In the genomic region with DNA sequence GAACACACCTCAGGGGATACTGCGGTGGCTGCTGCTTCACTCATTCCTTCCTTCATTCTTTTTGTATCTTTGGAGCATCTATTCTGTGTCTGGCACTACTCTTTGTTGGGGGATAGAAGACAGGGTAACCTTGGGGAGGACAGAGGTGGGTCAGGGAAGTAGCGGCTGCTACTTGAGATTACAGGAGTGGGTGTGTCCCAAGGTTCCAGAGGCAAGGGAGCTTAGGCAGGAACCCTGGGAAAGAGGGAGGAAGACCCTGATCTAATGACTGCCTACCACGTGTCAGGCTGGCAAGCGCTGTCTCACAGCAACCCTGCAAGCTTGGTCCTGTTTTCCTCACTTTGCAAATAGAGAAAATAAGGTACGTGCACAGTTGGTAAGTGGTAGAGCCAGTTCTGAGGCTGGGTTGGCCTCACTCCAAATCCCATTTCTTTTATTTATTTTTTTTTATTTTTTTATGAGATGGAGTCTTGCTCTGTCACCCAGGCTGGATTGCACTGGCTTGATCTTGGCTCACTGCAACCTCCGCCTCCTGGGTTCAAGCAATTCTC, we compare ENCODE assay signal across 22 cellular contexts.
"Had no signal": no experiment of that assay in that cellular context is flagged by ENCODE, and none has a peak within 500 bp of the region (broad histone marks: within the 10 kb centered on the region; RNA-seq: fewer than 3 reads in every experiment).

No MANE protein-coding gene starts in this region.

- H3K4me3 Mint-ChIP-seq: activated CD8-positive, alpha-beta T cell treated with anti-CD3 and anti-CD28 coated beads for 36 hours; activated naive CD4-positive, alpha-beta T cell treated with anti-CD3 and anti-CD28 coated beads for 36 hours; activated T-cell treated with anti-CD3 and anti-CD28 coated beads, Interleukin-2, amount 50 U/mL, for 4 hours; immature natural killer cell; memory B cell; naive thymus-derived CD4-positive, alpha-beta T cell had no signal

- H3K36me3 Mint-ChIP-seq: memory B cell had no signal

- H3K4me1 ChIP-seq: ascending aorta, gastrocnemius medialis, heart right ventricle, right lobe of liver had no signal

- H3K36me3 ChIP-seq: ascending aorta, gastrocnemius medialis, heart right ventricle, ovary, right lobe of liver, thoracic aorta had no signal

- H3K27me3 Mint-ChIP-seq: activated CD8-positive, alpha-beta T cell treated with anti-CD3 and anti-CD28 coated beads for 36 hours; memory B cell; naive thymus-derived CD4-positive, alpha-beta T cell had no signal

- H3K4me1 Mint-ChIP-seq: immature natural killer cell; memory B cell; naive thymus-derived CD4-positive, alpha-beta T cell had no signal

- H3K27ac ChIP-seq: ascending aorta, gastrocnemius medialis, heart right ventricle, ovary, right lobe of liver, thoracic aorta had no signal

- H3K27me3 ChIP-seq: ascending aorta, gastrocnemius medialis, heart right ventricle, ovary, right lobe of liver had no signal

- FAIRE-seq: endometrium, small intestine had no signal

- H3K9me3 ChIP-seq: ascending aorta, gastrocnemius medialis, ovary, right lobe of liver, thoracic aorta had no signal

- ATAC-seq: activated CD8-positive, alpha-beta T cell treated with anti-CD3 and anti-CD28 coated beads for 36 hours; activated T-cell treated with anti-CD3 and anti-CD28 coated beads, Interleukin-2, amount 50 U/mL, for 4 hours; gastrocnemius medialis; naive thymus-derived CD4-positive, alpha-beta T cell had no signal

- H3K27ac Mint-ChIP-seq: activated CD8-positive, alpha-beta T cell treated with anti-CD3 and anti-CD28 coated beads for 36 hours; activated naive CD4-positive, alpha-beta T cell treated with anti-CD3 and anti-CD28 coated beads for 36 hours; immature natural killer cell; memory B cell; naive thymus-derived CD4-positive, alpha-beta T cell had no signal

- H3K4me3 ChIP-seq: ascending aorta, gastrocnemius medialis, heart right ventricle, ovary, right lobe of liver, thoracic aorta had no signal

- DNase-seq: activated CD4-positive, alpha-beta T cell treated with anti-CD3 and anti-CD28 coated beads for 48 hours; activated CD4-positive, CD25-positive, alpha-beta regulatory T cell; activated CD8-positive, alpha-beta memory T cell treated with anti-CD3 and anti-CD28 coated beads, Interleukin-2, amount 50 U/mL, for 4 hours; activated CD8-positive, alpha-beta T cell treated with anti-CD3 and anti-CD28 coated beads for 36 hours; activated naive CD4-positive, alpha-beta T cell treated with anti-CD3 and anti-CD28 coated beads for 36 hours; activated T-cell treated with anti-CD3 and anti-CD28 coated beads, Interleukin-2, amount 50 U/mL, for 4 hours; cortex of kidney; gastrocnemius medialis; heart right ventricle; immature natural killer cell; naive thymus-derived CD4-positive, alpha-beta T cell; ovary; right lobe of liver; small intestine; stimulated activated CD4-positive, alpha-beta T cell treated with anti-CD3 and anti-CD28 coated beads, Interleukin-15, amount 100 ng/mL, for 24 hours; stimulated activated CD4-positive, alpha-beta T cell treated with anti-CD3 and anti-CD28 coated beads, Interleukin-2, amount 100 ng/mL, for 48 hours; T-helper 1 cell; T-helper 9 cell had no signal
